22 cellular contexts compared by ENCODE assay signal in genomic region chr1:187956975-187957374, GRCh38.
"Had no signal": no experiment of that assay in that cellular context is flagged by ENCODE, and none has a peak within 500 bp of the region (broad histone marks: within the 10 kb centered on the region; RNA-seq: fewer than 3 reads in every experiment).

No MANE protein-coding gene starts in this region.

- ATAC-seq: effector memory CD8-positive, alpha-beta T cell; heart right ventricle; left lobe of liver; natural killer cell; stimulated activated naive B cell treated with anti-CD40 and anti-IgM and Interleukin-4, amounts not matched to agents 10 μg/mL and 1 μg/mL and 100 μg/mL, for 72 hours had no signal

- H2AFZ ChIP-seq: neural progenitor cell had no signal

- FAIRE-seq: urothelium cell line had no signal

- H3K27ac ChIP-seq: heart right ventricle, neural progenitor cell, ovary, right atrium auricular region, sigmoid colon, skin epidermis, stomach, thoracic aorta, transverse colon had no signal

- H3K4me1 ChIP-seq: heart right ventricle, neural progenitor cell, right atrium auricular region, sigmoid colon, stomach, transverse colon had no signal

- H3K9ac ChIP-seq: neural progenitor cell had no signal

- H3K27me3 ChIP-seq: heart right ventricle, neural progenitor cell, ovary, right atrium auricular region, sigmoid colon, stomach, transverse colon had no signal

- H3K4me3 Mint-ChIP-seq: dendritic cell treated with granulocyte-macrophage colony-stimulating factor and Interleukin-4, amounts not matched to agents 40 ng/mL and 50 ng/mL, for 4 days; effector memory CD8-positive, alpha-beta T cell; natural killer cell; neural progenitor cell; stimulated activated naive B cell treated with anti-CD40 and anti-IgM and Interleukin-4, amounts not matched to agents 10 μg/mL and 1 μg/mL and 100 μg/mL, for 72 hours had no signal

- H3K9me3 ChIP-seq: ovary, sigmoid colon, thoracic aorta, transverse colon had no signal

- DNase-seq: effector memory CD8-positive, alpha-beta T cell; erythroblast; heart right ventricle; hypothalamus; islet precursor cell; natural killer cell; nucleus accumbens; ovary; sigmoid colon; stimulated activated CD4-positive, alpha-beta T cell treated with anti-CD3 and anti-CD28 coated beads, Interleukin-2, amount 100 ng/mL, for 24 hours; stimulated activated CD4-positive, alpha-beta T cell treated with anti-CD3 and anti-CD28 coated beads, Interleukin-4, amount 100 ng/mL, for 4 hours; stimulated activated naive B cell treated with anti-CD40 and anti-IgM and Interleukin-4, amounts not matched to agents 10 μg/mL and 1 μg/mL and 100 μg/mL, for 72 hours; stomach; substantia nigra; transverse colon had no signal

- H3K36me3 Mint-ChIP-seq: neural progenitor cell; stimulated activated naive B cell treated with anti-CD40 and anti-IgM and Interleukin-4, amounts not matched to agents 10 μg/mL and 1 μg/mL and 100 μg/mL, for 72 hours had no signal

- H3K4me1 Mint-ChIP-seq: natural killer cell; neural progenitor cell; stimulated activated naive B cell treated with anti-CD40 and anti-IgM and Interleukin-4, amounts not matched to agents 10 μg/mL and 1 μg/mL and 100 μg/mL, for 72 hours had no signal

- H3K27ac Mint-ChIP-seq: dendritic cell treated with granulocyte-macrophage colony-stimulating factor and Interleukin-4, amounts not matched to agents 40 ng/mL and 50 ng/mL, for 4 days; effector memory CD8-positive, alpha-beta T cell; natural killer cell; neural progenitor cell; stimulated activated naive B cell treated with anti-CD40 and anti-IgM and Interleukin-4, amounts not matched to agents 10 μg/mL and 1 μg/mL and 100 μg/mL, for 72 hours had no signal

- H3K36me3 ChIP-seq: heart right ventricle, neural progenitor cell, ovary, right atrium auricular region, sigmoid colon, stomach, thoracic aorta, transverse colon had no signal

- H3K27me3 Mint-ChIP-seq: dendritic cell treated with granulocyte-macrophage colony-stimulating factor and Interleukin-4, amounts not matched to agents 40 ng/mL and 50 ng/mL, for 4 days; effector memory CD8-positive, alpha-beta T cell; stimulated activated naive B cell treated with anti-CD40 and anti-IgM and Interleukin-4, amounts not matched to agents 10 μg/mL and 1 μg/mL and 100 μg/mL, for 72 hours had no signal

- H3K4me2 ChIP-seq: neural progenitor cell had no signal

- H3K4me3 ChIP-seq: heart right ventricle, neural progenitor cell, ovary, right atrium auricular region, sigmoid colon, skin epidermis, stomach, thoracic aorta, transverse colon had no signal
